1 cellular context compared by ENCODE assay signal in genomic region chr11:28117712-28118111, GRCh38.
TF ChIP-seq lines count a peak whose summit lies in the region.

No MANE protein-coding gene starts in this region.

TF ChIP-seq in GM23338, 12 proteins besides CTCF, POLR2A, EP300 and RAD21 (continued from another document):
- TF ChIP-seq ETS1 (IDR thresholded peaks at IDR 0.05) = no peak
